9 cellular contexts compared by ENCODE assay signal in genomic region chr1:225655509-225656258, GRCh38. TPM values are rescaled to one million over a fixed set of nuclear protein-coding genes. Genes with fewer than 3 reads are reported as not detected.
DNase-seq lines count a peak whose midpoint lies in the region; ATAC-seq, FAIRE-seq and TF ChIP-seq lines count a peak whose summit lies in the region.
"Had no signal": no experiment of that assay in that cellular context is flagged by ENCODE, and none has a peak within 500 bp of the region (broad histone marks: within the 10 kb centered on the region; RNA-seq: fewer than 3 reads in every experiment).

No MANE protein-coding gene starts in this region.

- H3K27me3 ChIP-seq in Caco-2 (replicated peaks; ENCODE audit: control insufficient read depth, insufficient read depth, low read length) (no peaks in the 10 kb centered on the region), body of pancreas (no peaks in the 10 kb centered on the region)

- H3K4me1 Mint-ChIP-seq in Caco-2 (ENCODE audit: low read depth, unreplicated experiment) (peaks cover 17% of the 10 kb centered on the region), type B pancreatic cell (ENCODE audit: unreplicated experiment) (peaks cover 34% of the 10 kb centered on the region)

- peaks cover 8% of the 10 kb centered on the region for H3K36me3 Mint-ChIP-seq in Caco-2 (ENCODE audit: insufficient read depth, unreplicated experiment)
- H3K36me3 Mint-ChIP-seq in type B pancreatic cell = no peaks in the 10 kb centered on the region
- H3K36me3 Mint-ChIP-seq: immature natural killer cell had no signal

- peak overlapping the region in 3 of 4 donors; percentile 39 to 93 (median 45) for H3K27ac ChIP-seq in body of pancreas

- POLR2A ChIA-PET in Caco-2 (lab: Charles Lee) = interaction anchor here (1.5 kb wide), 1 partner anchor 122 kb away, joined by 6 read pairs; the partner anchor contains the start of gene SRP9

- DNase-seq in Caco-2 (peak in 1 of 2 experiments; percentile 19), LHCN-M2 (ENCODE audit: low read depth) (peak; percentile 97), body of pancreas (peak; percentile 59 to 73 (median 68)), left lobe of liver (ENCODE audit: low spot score) (peak; percentile 62), type B pancreatic cell (ENCODE audit: extremely low spot score, unreplicated experiment) (no peak), NCI-H524 treated with DMSO at 0.1 percent for 48 hours (lab: John Stamatoyannopoulos, UW) (no peak), GM12892 (ENCODE audit: insufficient read length) (no peak)
- no peak for DNase-seq in stimulated activated CD4-positive, alpha-beta T cell treated with anti-CD3 and anti-CD28 coated beads, Interleukin-2, amount 100 ng/mL, for 24 hours

- no peak for TF ChIP-seq POLR2A in body of pancreas (IDR thresholded peaks at IDR 0.05)
- no peak for TF ChIP-seq POLR2A in GM12892 (IDR thresholded peaks at IDR 0.05; ENCODE audit: low read depth, low read length)

- no TSS peak for BruUV-seq in Caco-2 (replicated peaks; lab: Mats Ljungman, UMichigan)

- H3K9me3 Mint-ChIP-seq in Caco-2 (ENCODE audit: unreplicated experiment) (no peaks in the 10 kb centered on the region), type B pancreatic cell (no peaks in the 10 kb centered on the region)
- H3K9me3 Mint-ChIP-seq: immature natural killer cell had no signal

- ATAC-seq in body of pancreas (no peak), left lobe of liver (no peak)

- 57 to 68% methylated on average over 4 of the region's 4 CpGs for WGBS in body of pancreas, 2 donors

- H3K4me1 ChIP-seq in Caco-2 (0 out of 2 replicates have a peak, but pooled peaks cover 9% of the 10 kb centered on the region), body of pancreas (peaks cover 14% of the 10 kb centered on the region)

- H3K9me3 ChIP-seq in Caco-2 = no peaks in the 10 kb centered on the region
- no peaks in the 10 kb centered on the region for H3K9me3 ChIP-seq in body of pancreas

- H3K27ac Mint-ChIP-seq in Caco-2 (ENCODE audit: unreplicated experiment) (no peak overlapping the region), type B pancreatic cell (peak overlapping the region; percentile 44)
- H3K27ac Mint-ChIP-seq: immature natural killer cell had no signal

- intact Hi-C loops in Caco-2 (cut with micrococcal nuclease; ENCODE audit: unreplicated experiment) (loop anchor here (2.0 to 10.0 kb wide), 3 partner anchors 83 to 319 kb away; no protein-coding TSS in a partner anchor), body of pancreas (cut with DNase I) (loop anchor here (10.0 kb wide), 1 partner anchor 109 kb away; no protein-coding TSS in a partner anchor)

- FAIRE-seq in GM12892 (lab: Jason Lieb, UNC) = no peak

- TF ChIP-seq CTCF in Caco-2 (IDR thresholded peaks at IDR 0.05; ENCODE audit: insufficient read depth in 1 of 2, low read depth in 1 of 2, low read length in 1 of 2, severe bottlenecking in 1 of 2, unreplicated experiment in 1 of 2) = peak; percentile 12 to 32
- TF ChIP-seq CTCF in body of pancreas (IDR thresholded peaks at IDR 0.05) = peak in 4 of 7 experiments; percentile 22 to 34 (median 30)
- no peak for TF ChIP-seq CTCF in type B pancreatic cell (conservative IDR thresholded peaks at IDR 0.05)

- no peak overlapping the region for H3K4me3 Mint-ChIP-seq in Caco-2 (ENCODE audit: unreplicated experiment)
- H3K4me3 Mint-ChIP-seq in type B pancreatic cell = peak overlapping the region; percentile 60

- H3K27me3 Mint-ChIP-seq in Caco-2 (ENCODE audit: insufficient read depth, unreplicated experiment) (no peaks in the 10 kb centered on the region), type B pancreatic cell (no peaks in the 10 kb centered on the region)

- no peak overlapping the region for H3K4me3 ChIP-seq in Caco-2 (ENCODE audit: low read depth, low read length)
- H3K4me3 ChIP-seq in body of pancreas = no peak overlapping the region

- H3K36me3 ChIP-seq in Caco-2 (ENCODE audit: control insufficient read depth, insufficient read depth, low read length) (no peaks in the 10 kb centered on the region), body of pancreas (replicated peaks in 1 of 2; ENCODE audit: insufficient read depth in 1 of 2, low read depth in 2 of 2) (no peaks in the 10 kb centered on the region)

- CTCF ChIA-PET in Caco-2 (lab: Charles Lee) = interaction anchor here (0.6 to 1.0 kb wide), 4 partner anchors 117 to 181 kb away, joined by 3 to 5 read pairs (median 3); no protein-coding TSS in a partner anchor

RNA-seq across cellular contexts. Expression of gene ENAH, which starts 2.8 kb away (rescaled TPM):
- total RNA-seq in Caco-2 (2022) (78.0 and 80.0 TPM in 2 replicates), LHCN-M2 (2014; rRNA removed) (82.4 and 91.8 TPM in 2 replicates), body of pancreas (10 to 100 TPM; 21.1 to 28.8 TPM), left lobe of liver (21.3 TPM), type B pancreatic cell (ENCODE audit: low replicate concordance) (69.2 and 133 TPM in 2 replicates)
- polyA plus RNA-seq in LHCN-M2 (2012) = 58.3 TPM
- polyA plus RNA-seq in GM12892 (2012; ENCODE audit: missing spikeins) = 0.15 TPM

Comparison
In these comparisons a context has a peak if more than half of its experiments do, and no peak if none do; other contexts are left out.
1. DNase-seq: peak in LHCN-M2 (single experiment), body of pancreas (4 of 4) and left lobe of liver (single experiment); none in type B pancreatic cell (single experiment), NCI-H524 treated with DMSO at 0.1 percent for 48 hours (single experiment), GM12892 (single experiment) and stimulated activated CD4-positive, alpha-beta T cell treated with anti-CD3 and anti-CD28 coated beads, Interleukin-2, amount 100 ng/mL, for 24 hours (0 of 2).